ENCODE assay signal across 19 cellular contexts in genomic region chrX:31236231-31236630, GRCh38.
DNase-seq lines count a peak whose midpoint lies in the region; ATAC-seq and TF ChIP-seq lines count a peak whose summit lies in the region.
"Had no signal": no experiment of that assay in that cellular context is flagged by ENCODE, and none has a peak within 500 bp of the region (broad histone marks: within the 10 kb centered on the region; RNA-seq: fewer than 3 reads in every experiment).

No MANE protein-coding gene starts in this region.

- no peak overlapping the region for H3K27ac ChIP-seq in brain microvascular endothelial cell
- H3K27ac ChIP-seq: body of pancreas, dorsolateral prefrontal cortex, HL-60, neural progenitor cell, RWPE1 had no signal

- H3K4me3 ChIP-seq in brain microvascular endothelial cell (ENCODE audit: low read depth, low read length) = no peak overlapping the region
- H3K4me3 ChIP-seq: body of pancreas, dorsolateral prefrontal cortex, lung, neural progenitor cell had no signal

- no peaks in the 10 kb centered on the region for H3K27me3 ChIP-seq in brain microvascular endothelial cell (replicated peaks)
- H3K27me3 ChIP-seq: body of pancreas, neural progenitor cell had no signal

- H3K36me3 ChIP-seq in brain microvascular endothelial cell (replicated peaks) = no peaks in the 10 kb centered on the region
- H3K36me3 ChIP-seq: neural progenitor cell had no signal

- DNase-seq in germinal center (ENCODE audit: low spot score) (peak; percentile 11), NCI-H1436 treated with DMSO at 0.1 percent for 48 hours (lab: John Stamatoyannopoulos, UW) (no peak), brain microvascular endothelial cell (no peak), NCI-H2227 treated with DMSO at 0.1 percent for 48 hours (lab: John Stamatoyannopoulos, UW) (no peak)
- DNase-seq: activated CD4-positive, alpha-beta T cell treated with anti-CD3 and anti-CD28 coated beads, Interleukin-2, amount 50 U/mL, for 4 hours; body of pancreas; dorsolateral prefrontal cortex; Karpas-422; NCI-H1694; NCI-H748 treated with DMSO at 0.1 percent for 48 hours had no signal

- in situ Hi-C loops in brain microvascular endothelial cell (cut with HindIII; ENCODE audit: low pct_ligation_motif_present, low sequenced_read_pairs) = no loop called here

- TF ChIP-seq CTCF in brain microvascular endothelial cell (IDR thresholded peaks at IDR 0.05; ENCODE audit: low read depth, low read length, missing control alignments) = no peak

- ATAC-seq in GM18858 (IDR thresholded peaks at IDR 0.05; ENCODE audit: unreplicated experiment) (peak; percentile 32), GM21576 (IDR thresholded peaks at IDR 0.05; ENCODE audit: unreplicated experiment) (peak; percentile 35), HG03066 (IDR thresholded peaks at IDR 0.05; ENCODE audit: low read depth, unreplicated experiment) (peak; percentile 45), HG03097 (IDR thresholded peaks at IDR 0.05; ENCODE audit: low FRiP score, unreplicated experiment) (no peak)
- ATAC-seq: activated T-helper 17 cell treated with anti-CD3 and anti-CD28 coated beads, Interleukin-2, amount 50 U/mL, for 72 hours; body of pancreas had no signal
